Comparison of ENCODE assay signal across 1 cellular context in genomic region chr3:48301020-48301813, GRCh38.
TF ChIP-seq lines count a peak whose summit lies in the region.

TSS of gene NME6 (minus strand) at chr3:48301367.

TF ChIP-seq in HepG2, 621 proteins besides CTCF, POLR2A, EP300 and RAD21 (continued from another document and continues in another):
- peak; percentile 77; the same call in 1 of the 2 replicates for TF ChIP-seq SNAPC4 (CRISPR knock-in tag; IDR thresholded peaks at IDR 0.05)
- peak; percentile 95 for TF ChIP-seq TOPORS (CRISPR knock-in tag; IDR thresholded peaks at IDR 0.05)
- peak; percentile 70; the same call in 1 of the 2 replicates for TF ChIP-seq ZMYM2 (CRISPR knock-in tag; IDR thresholded peaks at IDR 0.05)
- TF ChIP-seq AFF4 (CRISPR knock-in tag; IDR thresholded peaks at IDR 0.05), result no peak; the same call in 1 of the 2 replicates
- TF ChIP-seq THAP11 (CRISPR knock-in tag; IDR thresholded peaks at IDR 0.05), result peak; percentile 92
- peak; percentile 89 for TF ChIP-seq ZNF331 (CRISPR knock-in tag; IDR thresholded peaks at IDR 0.05)
- no peak; the same call in 1 of the 2 replicates for TF ChIP-seq ZNF780A (CRISPR knock-in tag; IDR thresholded peaks at IDR 0.05)
- peak; percentile 91 for TF ChIP-seq ZNF564 (CRISPR knock-in tag; IDR thresholded peaks at IDR 0.05)
- TF ChIP-seq ZNF292 (CRISPR knock-in tag; IDR thresholded peaks at IDR 0.05; ENCODE audit: borderline replicate concordance, low read depth), result no peak
- TF ChIP-seq ZC3H13 (CRISPR knock-in tag; IDR thresholded peaks at IDR 0.05), result peak; percentile 76
- TF ChIP-seq ZNF891 (CRISPR knock-in tag; IDR thresholded peaks at IDR 0.05), result peak; percentile 98
- TF ChIP-seq MXD1 (CRISPR knock-in tag; IDR thresholded peaks at IDR 0.05), result peak; percentile 98
- no peak for TF ChIP-seq MEIS1 (CRISPR knock-in tag; IDR thresholded peaks at IDR 0.05; ENCODE audit: borderline replicate concordance)
- no peak for TF ChIP-seq CBX2 (IDR thresholded peaks at IDR 0.05; ENCODE audit: low read depth, low read length)
- TF ChIP-seq CBX2 (CRISPR knock-in tag; IDR thresholded peaks at IDR 0.05; ENCODE audit: low read depth), result peak; percentile 74; the same call in 1 of the 2 replicates
- TF ChIP-seq ZNF775 (CRISPR knock-in tag; IDR thresholded peaks at IDR 0.05; ENCODE audit: borderline replicate concordance), result peak; percentile 84; the same call in 1 of the 2 replicates
- TF ChIP-seq ZNF552 (CRISPR knock-in tag; IDR thresholded peaks at IDR 0.05; ENCODE audit: borderline replicate concordance), result no peak
- TF ChIP-seq SMAD9 (CRISPR knock-in tag; IDR thresholded peaks at IDR 0.05), result peak; percentile 98
- no peak for TF ChIP-seq ZNF101 (CRISPR knock-in tag; IDR thresholded peaks at IDR 0.05; ENCODE audit: borderline replicate concordance, low read depth)
- no peak; the same call in 1 of the 2 replicates for TF ChIP-seq MAF1 (CRISPR knock-in tag; IDR thresholded peaks at IDR 0.05; ENCODE audit: borderline replicate concordance)
- TF ChIP-seq PATZ1 (CRISPR knock-in tag; IDR thresholded peaks at IDR 0.05), result peak; percentile 56
- no peak for TF ChIP-seq MBD4 (IDR thresholded peaks at IDR 0.05; ENCODE audit: borderline replicate concordance, low read length)
- peak; percentile 88 for TF ChIP-seq MIXL1 (CRISPR knock-in tag; IDR thresholded peaks at IDR 0.05)
- TF ChIP-seq ZBTB25 (CRISPR knock-in tag; IDR thresholded peaks at IDR 0.05), result peak; percentile 84
- peak; percentile 98 for TF ChIP-seq ZNF781 (CRISPR knock-in tag; IDR thresholded peaks at IDR 0.05; ENCODE audit: borderline replicate concordance, not compliant biosample characterization)
- peak; percentile 87 for TF ChIP-seq PHF21A (CRISPR knock-in tag; IDR thresholded peaks at IDR 0.05)
- peak; percentile 91; the same call in 1 of the 2 replicates for TF ChIP-seq ZNF704 (CRISPR knock-in tag; IDR thresholded peaks at IDR 0.05; ENCODE audit: borderline replicate concordance)
- no peak for TF ChIP-seq SP2 (CRISPR knock-in tag; IDR thresholded peaks at IDR 0.05)
- no peak; the same call in 1 of the 2 replicates for TF ChIP-seq ZNF674 (CRISPR knock-in tag; IDR thresholded peaks at IDR 0.05; ENCODE audit: low read depth)
- TF ChIP-seq GPBP1L1 (CRISPR knock-in tag; IDR thresholded peaks at IDR 0.05), result no peak
- peak; percentile 90; the same call in 1 of the 2 replicates for TF ChIP-seq SETDB1 (CRISPR knock-in tag; IDR thresholded peaks at IDR 0.05; ENCODE audit: borderline replicate concordance)
- no peak for TF ChIP-seq ZNF713 (CRISPR knock-in tag; IDR thresholded peaks at IDR 0.05)
- TF ChIP-seq PLSCR1 (CRISPR knock-in tag; IDR thresholded peaks at IDR 0.05; ENCODE audit: borderline replicate concordance), result no peak
- peak; percentile 67; the same call in 1 of the 2 replicates for TF ChIP-seq KLF11 (CRISPR knock-in tag; IDR thresholded peaks at IDR 0.05)
- peak; percentile 74; the same call in 1 of the 2 replicates for TF ChIP-seq TFE3 (CRISPR knock-in tag; IDR thresholded peaks at IDR 0.05)
- TF ChIP-seq EED (CRISPR knock-in tag; IDR thresholded peaks at IDR 0.05), result peak; percentile 87
- TF ChIP-seq KDM2A (CRISPR knock-in tag; IDR thresholded peaks at IDR 0.05; ENCODE audit: borderline replicate concordance, low read depth), result peak; percentile 95
- no peak for TF ChIP-seq TRIM22 (IDR thresholded peaks at IDR 0.05)
